Comparison of ENCODE assay signal across 1 cellular context in the genomic region with DNA sequence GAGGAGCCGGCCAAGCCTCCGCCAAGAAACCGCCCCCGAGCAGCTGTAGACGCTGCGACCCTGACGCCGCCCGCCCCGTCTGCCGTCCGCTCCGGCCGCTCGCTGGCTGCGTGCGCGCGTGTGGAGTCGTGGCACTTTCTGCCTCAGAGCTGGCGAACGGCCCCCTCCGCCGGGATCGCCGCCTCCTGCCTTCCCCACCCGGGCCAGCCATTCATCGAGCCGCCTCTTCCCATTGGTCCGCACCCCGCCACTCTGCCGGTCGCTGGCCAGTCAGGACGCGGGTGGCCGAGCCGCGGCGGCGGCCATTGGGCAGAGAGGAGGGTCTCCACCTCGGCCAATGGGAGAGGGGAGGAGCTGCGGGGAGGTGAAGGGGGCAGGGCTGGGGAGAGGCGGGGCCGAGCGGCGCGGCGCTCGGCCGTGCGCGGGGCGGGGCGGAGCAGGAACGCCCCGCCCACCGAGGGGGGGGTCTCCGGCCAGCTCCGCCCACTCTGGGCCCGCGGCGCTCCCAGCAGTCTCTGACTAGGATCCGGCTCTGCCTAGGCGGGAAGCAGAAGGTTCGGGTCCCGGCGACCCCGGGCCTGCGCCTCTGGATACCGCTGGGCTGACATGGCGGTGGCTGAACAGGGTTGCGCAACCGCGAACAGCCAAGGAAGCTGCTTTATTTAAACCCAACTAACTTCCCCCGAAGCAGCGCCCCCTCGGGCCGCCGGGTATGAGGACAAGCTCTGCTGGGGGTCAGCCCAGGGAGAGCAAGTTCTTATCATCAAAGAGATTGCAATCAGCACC.
TF ChIP-seq lines count a peak whose summit lies in the region.

A gene with protein sequence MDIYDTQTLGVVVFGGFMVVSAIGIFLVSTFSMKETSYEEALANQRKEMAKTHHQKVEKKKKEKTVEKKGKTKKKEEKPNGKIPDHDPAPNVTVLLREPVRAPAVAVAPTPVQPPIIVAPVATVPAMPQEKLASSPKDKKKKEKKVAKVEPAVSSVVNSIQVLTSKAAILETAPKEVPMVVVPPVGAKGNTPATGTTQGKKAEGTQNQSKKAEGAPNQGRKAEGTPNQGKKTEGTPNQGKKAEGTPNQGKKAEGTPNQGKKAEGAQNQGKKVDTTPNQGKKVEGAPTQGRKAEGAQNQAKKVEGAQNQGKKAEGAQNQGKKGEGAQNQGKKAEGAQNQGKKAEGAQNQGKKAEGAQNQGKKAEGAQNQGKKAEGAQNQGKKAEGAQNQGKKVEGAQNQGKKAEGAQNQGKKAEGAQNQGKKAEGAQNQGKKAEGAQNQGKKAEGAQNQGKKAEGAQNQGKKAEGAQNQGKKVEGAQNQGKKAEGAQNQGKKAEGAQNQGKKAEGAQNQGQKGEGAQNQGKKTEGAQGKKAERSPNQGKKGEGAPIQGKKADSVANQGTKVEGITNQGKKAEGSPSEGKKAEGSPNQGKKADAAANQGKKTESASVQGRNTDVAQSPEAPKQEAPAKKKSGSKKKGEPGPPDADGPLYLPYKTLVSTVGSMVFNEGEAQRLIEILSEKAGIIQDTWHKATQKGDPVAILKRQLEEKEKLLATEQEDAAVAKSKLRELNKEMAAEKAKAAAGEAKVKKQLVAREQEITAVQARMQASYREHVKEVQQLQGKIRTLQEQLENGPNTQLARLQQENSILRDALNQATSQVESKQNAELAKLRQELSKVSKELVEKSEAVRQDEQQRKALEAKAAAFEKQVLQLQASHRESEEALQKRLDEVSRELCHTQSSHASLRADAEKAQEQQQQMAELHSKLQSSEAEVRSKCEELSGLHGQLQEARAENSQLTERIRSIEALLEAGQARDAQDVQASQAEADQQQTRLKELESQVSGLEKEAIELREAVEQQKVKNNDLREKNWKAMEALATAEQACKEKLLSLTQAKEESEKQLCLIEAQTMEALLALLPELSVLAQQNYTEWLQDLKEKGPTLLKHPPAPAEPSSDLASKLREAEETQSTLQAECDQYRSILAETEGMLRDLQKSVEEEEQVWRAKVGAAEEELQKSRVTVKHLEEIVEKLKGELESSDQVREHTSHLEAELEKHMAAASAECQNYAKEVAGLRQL (N-terminal part only) (minus strand): TSS at position 140 of the 786 bp plus-strand sequence. CDS start 21,735 bp downstream, outside the sequence.

TF ChIP-seq in HepG2, 621 proteins besides CTCF, POLR2A, EP300 and RAD21 (continued from another document and continues in another):
- peak; percentile 65 for TF ChIP-seq ATF6 (CRISPR knock-in tag; conservative IDR thresholded peaks at IDR 0.05)
- TF ChIP-seq ZNF547 (CRISPR knock-in tag; IDR thresholded peaks at IDR 0.05), result peak; percentile 77
- no peak for TF ChIP-seq IKZF1 (IDR thresholded peaks at IDR 0.05)
- TF ChIP-seq MLXIP (CRISPR knock-in tag; IDR thresholded peaks at IDR 0.05; ENCODE audit: borderline replicate concordance), result peak; percentile 83; the same call in 1 of the 2 replicates
- peak; percentile 86 for TF ChIP-seq HIVEP1 (CRISPR knock-in tag; IDR thresholded peaks at IDR 0.05)
- no peak for TF ChIP-seq NFIB (CRISPR knock-in tag; IDR thresholded peaks at IDR 0.05; ENCODE audit: borderline replicate concordance)
- no peak for TF ChIP-seq FIP1L1 (IDR thresholded peaks at IDR 0.05; ENCODE audit: borderline replicate concordance, insufficient read depth, low read depth, low read length)
- TF ChIP-seq MZF1 (CRISPR knock-in tag; IDR thresholded peaks at IDR 0.05; ENCODE audit: borderline replicate concordance), result no peak
- peak; percentile 62 for TF ChIP-seq STAG1 (CRISPR knock-in tag; IDR thresholded peaks at IDR 0.05)
- peak; percentile 96 for TF ChIP-seq ZNF574 (CRISPR knock-in tag; IDR thresholded peaks at IDR 0.05)
- TF ChIP-seq ZNF362 (CRISPR knock-in tag; IDR thresholded peaks at IDR 0.05; ENCODE audit: borderline replicate concordance), result no peak
- no peak for TF ChIP-seq SCMH1 (CRISPR knock-in tag; IDR thresholded peaks at IDR 0.05; ENCODE audit: borderline replicate concordance)
- no peak for TF ChIP-seq GTF3A (CRISPR knock-in tag; conservative IDR thresholded peaks at IDR 0.05)
- no peak for TF ChIP-seq ZNF569 (CRISPR knock-in tag; IDR thresholded peaks at IDR 0.05; ENCODE audit: borderline replicate concordance)
- TF ChIP-seq FLYWCH1 (CRISPR knock-in tag; IDR thresholded peaks at IDR 0.05), result no peak
- peak; percentile 87; the same call in 1 of the 2 replicates for TF ChIP-seq ZNF766 (CRISPR knock-in tag; IDR thresholded peaks at IDR 0.05; ENCODE audit: borderline replicate concordance)
- no peak for TF ChIP-seq ZBTB40 (IDR thresholded peaks at IDR 0.05)
- peak; percentile 99 for TF ChIP-seq ZBTB40 (CRISPR knock-in tag; IDR thresholded peaks at IDR 0.05)
- TF ChIP-seq TBP (CRISPR knock-in tag; IDR thresholded peaks at IDR 0.05), result 0 out of 2 replicates have a peak, but pooled peaks have one; percentile 44
- peak; percentile 73 for TF ChIP-seq TAF15 (IDR thresholded peaks at IDR 0.05; ENCODE audit: low read depth, low read length, poor library complexity, severe bottlenecking)
- no peak; the same call in 1 of the 2 replicates for TF ChIP-seq FOXJ3 (CRISPR knock-in tag; IDR thresholded peaks at IDR 0.05; ENCODE audit: borderline replicate concordance)
- TF ChIP-seq ZBTB20 (CRISPR knock-in tag; IDR thresholded peaks at IDR 0.05; ENCODE audit: borderline replicate concordance, low read depth), result peak; percentile 90
- TF ChIP-seq STAT5B (CRISPR knock-in tag; IDR thresholded peaks at IDR 0.05), result peak; percentile 96
- no peak for TF ChIP-seq PCBP2 (optimal IDR thresholded peaks at IDR 0.05; ENCODE audit: low read depth, low read length, poor library complexity, severe bottlenecking)
- no peak for TF ChIP-seq HHEX (CRISPR knock-in tag; IDR thresholded peaks at IDR 0.05)
- TF ChIP-seq GLI4 (CRISPR knock-in tag; IDR thresholded peaks at IDR 0.05; ENCODE audit: borderline replicate concordance), result no peak; the same call in 1 of the 2 replicates
- peak; percentile 96 for TF ChIP-seq ZNF292 (CRISPR knock-in tag; IDR thresholded peaks at IDR 0.05; ENCODE audit: borderline replicate concordance, low read depth)
